25 cellular contexts compared by ENCODE assay signal in genomic region chr2:239975665-239976064, GRCh38. TPM values are rescaled to one million over a fixed set of nuclear protein-coding genes. Genes with fewer than 3 reads are reported as not detected.
DNase-seq lines count a peak whose midpoint lies in the region; ATAC-seq, FAIRE-seq and TF ChIP-seq lines count a peak whose summit lies in the region.
"Had no signal": no experiment of that assay in that cellular context is flagged by ENCODE, and none has a peak within 500 bp of the region (broad histone marks: within the 10 kb centered on the region; RNA-seq: fewer than 3 reads in every experiment).

No MANE protein-coding gene starts in this region.

- CTCF ChIA-PET in activated CD8-positive, alpha-beta memory T cell treated with anti-CD3 and anti-CD28 coated beads, Interleukin-2, amount 10 ng/mL, durations not matched to agents 7 days and 5 days (lab: Charles Lee): no interaction called here

- 66% methylated on average over 5 of the region's 5 CpGs for WGBS in right cardiac atrium

- no peak overlapping the region for H3K4me3 ChIP-seq in right cardiac atrium (ENCODE audit: low read length)
- H3K4me3 ChIP-seq: GM23248, MG63, PC-9 had no signal

- H3K27me3 ChIP-seq in right cardiac atrium (ENCODE audit: control insufficient read depth, insufficient read depth): no peaks in the 10 kb centered on the region
- H3K27me3 ChIP-seq: BE2C, MG63 had no signal

- no peak overlapping the region for H3K27ac ChIP-seq in right cardiac atrium (ENCODE audit: low read length)
- H3K27ac ChIP-seq: GM23248, PC-9 had no signal

- no peaks in the 10 kb centered on the region for H3K27me3 Mint-ChIP-seq in activated CD8-positive, alpha-beta memory T cell treated with anti-CD3 and anti-CD28 coated beads, Interleukin-2, amount 10 ng/mL, durations not matched to agents 7 days and 5 days
- peaks cover 17% of the 10 kb centered on the region for H3K27me3 Mint-ChIP-seq in glutamatergic neuron (ENCODE audit: unreplicated experiment)
- no peaks in the 10 kb centered on the region for H3K27me3 Mint-ChIP-seq in stimulated activated memory B cell treated with anti-CD40 and anti-IgM and Interleukin-4, amounts not matched to agents 10 μg/mL and 1 μg/mL and 100 μg/mL, for 72 hours

- DNase-seq in activated CD8-positive, alpha-beta memory T cell treated with anti-CD3 and anti-CD28 coated beads, Interleukin-2, amount 10 ng/mL, durations not matched to agents 7 days and 5 days: peak; percentile 31
- DNase-seq in activated CD8-positive, alpha-beta memory T cell treated with anti-CD3 and anti-CD28 coated beads, Interleukin-2, amount 50 U/mL, for 4 hours: no peak
- no peak for DNase-seq in left ventricle myocardium superior
- no peak for DNase-seq in right cardiac atrium
- no peak for DNase-seq in glutamatergic neuron
- DNase-seq in ureter (ENCODE audit: low spot score): peak; percentile 12
- DNase-seq in urothelium cell line (ENCODE audit: low spot score): no peak
- DNase-seq: 8988T, ACHN, BE2C, DMS53, GM23248, H7, IMR-90, KG1, MG63, NCI-H2029, NCI-H446 treated with DMSO at 0.1 percent for 48 hours, NCI-H526, NCI-H82, PC-9, SHP77 had no signal

- no peaks in the 10 kb centered on the region for H3K4me1 ChIP-seq in right cardiac atrium (ENCODE audit: control insufficient read depth, insufficient read depth, low read length)

- no peak overlapping the region for H3K4me3 Mint-ChIP-seq in activated CD8-positive, alpha-beta memory T cell treated with anti-CD3 and anti-CD28 coated beads, Interleukin-2, amount 10 ng/mL, durations not matched to agents 7 days and 5 days
- H3K4me3 Mint-ChIP-seq in glutamatergic neuron (ENCODE audit: unreplicated experiment): no peak overlapping the region
- H3K4me3 Mint-ChIP-seq in stimulated activated memory B cell treated with anti-CD40 and anti-IgM and Interleukin-4, amounts not matched to agents 10 μg/mL and 1 μg/mL and 100 μg/mL, for 72 hours: no peak overlapping the region

- no peaks in the 10 kb centered on the region for H3K4me1 Mint-ChIP-seq in activated CD8-positive, alpha-beta memory T cell treated with anti-CD3 and anti-CD28 coated beads, Interleukin-2, amount 10 ng/mL, durations not matched to agents 7 days and 5 days
- H3K4me1 Mint-ChIP-seq in glutamatergic neuron (ENCODE audit: low read depth, unreplicated experiment): no peaks in the 10 kb centered on the region
- H3K4me1 Mint-ChIP-seq in stimulated activated memory B cell treated with anti-CD40 and anti-IgM and Interleukin-4, amounts not matched to agents 10 μg/mL and 1 μg/mL and 100 μg/mL, for 72 hours: peaks cover 5% of the 10 kb centered on the region

- intact Hi-C loops in left ventricle myocardium superior (cut with micrococcal nuclease): no loop called here
- intact Hi-C loops in right cardiac atrium (cut with DNase I): no loop called here

- no peak for FAIRE-seq in urothelium cell line (lab: Jason Lieb, UNC)
- FAIRE-seq: G401.6 had no signal

- peaks cover 43% of the 10 kb centered on the region for H3K36me3 Mint-ChIP-seq in activated CD8-positive, alpha-beta memory T cell treated with anti-CD3 and anti-CD28 coated beads, Interleukin-2, amount 10 ng/mL, durations not matched to agents 7 days and 5 days
- peaks cover 35% of the 10 kb centered on the region for H3K36me3 Mint-ChIP-seq in glutamatergic neuron (ENCODE audit: unreplicated experiment)
- peaks cover 86% of the 10 kb centered on the region for H3K36me3 Mint-ChIP-seq in stimulated activated memory B cell treated with anti-CD40 and anti-IgM and Interleukin-4, amounts not matched to agents 10 μg/mL and 1 μg/mL and 100 μg/mL, for 72 hours

- TF ChIP-seq CTCF in glutamatergic neuron (IDR thresholded peaks at IDR 0.05; ENCODE audit: partially characterized antibody, unreplicated experiment): no peak

- no peaks in the 10 kb centered on the region for H3K9me3 Mint-ChIP-seq in activated CD8-positive, alpha-beta memory T cell treated with anti-CD3 and anti-CD28 coated beads, Interleukin-2, amount 10 ng/mL, durations not matched to agents 7 days and 5 days (ENCODE audit: low read depth)
- no peaks in the 10 kb centered on the region for H3K9me3 Mint-ChIP-seq in glutamatergic neuron (ENCODE audit: unreplicated experiment)
- peaks cover 12% of the 10 kb centered on the region for H3K9me3 Mint-ChIP-seq in stimulated activated memory B cell treated with anti-CD40 and anti-IgM and Interleukin-4, amounts not matched to agents 10 μg/mL and 1 μg/mL and 100 μg/mL, for 72 hours

- no peak for ATAC-seq in activated CD8-positive, alpha-beta memory T cell treated with anti-CD3 and anti-CD28 coated beads, Interleukin-2, amount 10 ng/mL, durations not matched to agents 7 days and 5 days
- ATAC-seq in left ventricle myocardium superior (peak; percentile 62), right cardiac atrium (no peak)
- no peak for ATAC-seq in stimulated activated memory B cell treated with anti-CD40 and anti-IgM and Interleukin-4, amounts not matched to agents 10 μg/mL and 1 μg/mL and 100 μg/mL, for 72 hours

- H3K9me3 ChIP-seq in right cardiac atrium (ENCODE audit: control insufficient read depth, low read length): no peaks in the 10 kb centered on the region
- H3K9me3 ChIP-seq: BE2C had no signal

- no peak overlapping the region for H3K27ac Mint-ChIP-seq in activated CD8-positive, alpha-beta memory T cell treated with anti-CD3 and anti-CD28 coated beads, Interleukin-2, amount 10 ng/mL, durations not matched to agents 7 days and 5 days
- H3K27ac Mint-ChIP-seq in glutamatergic neuron (ENCODE audit: unreplicated experiment): peak overlapping the region; percentile 4
- no peak overlapping the region for H3K27ac Mint-ChIP-seq in stimulated activated memory B cell treated with anti-CD40 and anti-IgM and Interleukin-4, amounts not matched to agents 10 μg/mL and 1 μg/mL and 100 μg/mL, for 72 hours

RNA-seq across cellular contexts. Expression of gene NDUFA10, which starts 49.5 kb away (rescaled TPM):
- 100 to 1,000 TPM; 125 to 129 TPM for total RNA-seq in activated CD8-positive, alpha-beta memory T cell treated with anti-CD3 and anti-CD28 coated beads, Interleukin-2, amount 10 ng/mL, durations not matched to agents 7 days and 5 days
- total RNA-seq in left ventricle myocardium superior (431 TPM), right cardiac atrium (100 to 1,000 TPM; 186 to 266 (median 240) TPM), glutamatergic neuron (ENCODE audit: unreplicated experiment) (104 TPM), ureter (130 TPM)
- 176 TPM for polyA plus RNA-seq in right cardiac atrium

RNA-seq across cellular contexts. Expression of gene OR6B2, which starts 54.6 kb away (rescaled TPM):
- total RNA-seq in activated CD8-positive, alpha-beta memory T cell treated with anti-CD3 and anti-CD28 coated beads, Interleukin-2, amount 10 ng/mL, durations not matched to agents 7 days and 5 days: not detected
- total RNA-seq in left ventricle myocardium superior (not detected), right cardiac atrium (not detected), glutamatergic neuron (ENCODE audit: unreplicated experiment) (not detected), ureter (not detected)
- not detected for polyA plus RNA-seq in right cardiac atrium
- total RNA-seq: GM23248, H7, IMR-90, PC-9, RPMI7951 had no signal
- polyA plus RNA-seq: GM23248, IMR-90 had no signal

Comparison
In these comparisons a context has a peak if more than half of its experiments do, and no peak if none do; other contexts are left out.
1. DNase-seq: peak in activated CD8-positive, alpha-beta memory T cell treated with anti-CD3 and anti-CD28 coated beads, Interleukin-2, amount 10 ng/mL, durations not matched to agents 7 days and 5 days (single experiment) and ureter (single experiment); none in activated CD8-positive, alpha-beta memory T cell treated with anti-CD3 and anti-CD28 coated beads, Interleukin-2, amount 50 U/mL, for 4 hours (single experiment), left ventricle myocardium superior (single experiment), right cardiac atrium (0 of 3), glutamatergic neuron (single experiment) and urothelium cell line (single experiment).